In the genomic region with DNA sequence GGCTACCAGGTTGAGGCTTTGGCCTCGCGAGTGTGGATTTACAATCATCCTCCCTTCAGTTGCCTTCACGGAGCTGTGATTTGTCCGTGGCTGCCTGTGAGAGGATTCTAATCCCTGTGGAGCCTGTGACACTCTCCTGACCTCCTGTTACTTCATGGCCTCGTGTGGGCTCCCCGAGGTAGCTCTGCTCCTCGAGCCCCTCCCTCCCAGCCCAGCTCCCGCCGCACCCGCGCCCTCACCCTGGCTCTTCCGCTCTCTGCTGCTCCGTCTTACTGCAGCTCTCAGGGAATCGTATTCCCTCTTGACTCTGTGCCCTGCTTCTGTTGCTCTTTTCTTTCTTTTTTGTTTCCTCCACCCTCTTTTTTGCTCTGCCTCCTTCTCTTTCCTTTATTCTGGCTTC, we compare ENCODE assay signal across 1 cellular context.
TF ChIP-seq lines count a peak whose summit lies in the region.

No MANE protein-coding gene starts in this region.

TF ChIP-seq in WTC11, 78 proteins besides CTCF, POLR2A, EP300 and RAD21:
- TF ChIP-seq, protein P1, sequence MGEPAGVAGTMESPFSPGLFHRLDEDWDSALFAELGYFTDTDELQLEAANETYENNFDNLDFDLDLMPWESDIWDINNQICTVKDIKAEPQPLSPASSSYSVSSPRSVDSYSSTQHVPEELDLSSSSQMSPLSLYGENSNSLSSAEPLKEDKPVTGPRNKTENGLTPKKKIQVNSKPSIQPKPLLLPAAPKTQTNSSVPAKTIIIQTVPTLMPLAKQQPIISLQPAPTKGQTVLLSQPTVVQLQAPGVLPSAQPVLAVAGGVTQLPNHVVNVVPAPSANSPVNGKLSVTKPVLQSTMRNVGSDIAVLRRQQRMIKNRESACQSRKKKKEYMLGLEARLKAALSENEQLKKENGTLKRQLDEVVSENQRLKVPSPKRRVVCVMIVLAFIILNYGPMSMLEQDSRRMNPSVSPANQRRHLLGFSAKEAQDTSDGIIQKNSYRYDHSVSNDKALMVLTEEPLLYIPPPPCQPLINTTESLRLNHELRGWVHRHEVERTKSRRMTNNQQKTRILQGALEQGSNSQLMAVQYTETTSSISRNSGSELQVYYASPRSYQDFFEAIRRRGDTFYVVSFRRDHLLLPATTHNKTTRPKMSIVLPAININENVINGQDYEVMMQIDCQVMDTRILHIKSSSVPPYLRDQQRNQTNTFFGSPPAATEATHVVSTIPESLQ (CRISPR knock-in tag; IDR thresholded peaks at IDR 0.05) = no peak
- TF ChIP-seq TP53 (CRISPR knock-in tag; IDR thresholded peaks at IDR 0.05) = no peak
- TF ChIP-seq ZNF263 (CRISPR knock-in tag; IDR thresholded peaks at IDR 0.05; ENCODE audit: low read depth) = no peak
- TF ChIP-seq, protein P2, sequence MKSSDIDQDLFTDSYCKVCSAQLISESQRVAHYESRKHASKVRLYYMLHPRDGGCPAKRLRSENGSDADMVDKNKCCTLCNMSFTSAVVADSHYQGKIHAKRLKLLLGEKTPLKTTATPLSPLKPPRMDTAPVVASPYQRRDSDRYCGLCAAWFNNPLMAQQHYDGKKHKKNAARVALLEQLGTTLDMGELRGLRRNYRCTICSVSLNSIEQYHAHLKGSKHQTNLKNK (CRISPR knock-in tag; IDR thresholded peaks at IDR 0.05) = no peak
- TF ChIP-seq, protein P3, sequence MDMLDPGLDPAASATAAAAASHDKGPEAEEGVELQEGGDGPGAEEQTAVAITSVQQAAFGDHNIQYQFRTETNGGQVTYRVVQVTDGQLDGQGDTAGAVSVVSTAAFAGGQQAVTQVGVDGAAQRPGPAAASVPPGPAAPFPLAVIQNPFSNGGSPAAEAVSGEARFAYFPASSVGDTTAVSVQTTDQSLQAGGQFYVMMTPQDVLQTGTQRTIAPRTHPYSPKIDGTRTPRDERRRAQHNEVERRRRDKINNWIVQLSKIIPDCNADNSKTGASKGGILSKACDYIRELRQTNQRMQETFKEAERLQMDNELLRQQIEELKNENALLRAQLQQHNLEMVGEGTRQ (CRISPR knock-in tag; IDR thresholded peaks at IDR 0.05) = no peak
- no peak for TF ChIP-seq MXD4 (CRISPR knock-in tag; IDR thresholded peaks at IDR 0.05; ENCODE audit: borderline replicate concordance)
- no peak for TF ChIP-seq ZBTB21 (CRISPR knock-in tag; IDR thresholded peaks at IDR 0.05; ENCODE audit: borderline replicate concordance)
